8 cellular contexts compared by ENCODE assay signal in the genomic region with DNA sequence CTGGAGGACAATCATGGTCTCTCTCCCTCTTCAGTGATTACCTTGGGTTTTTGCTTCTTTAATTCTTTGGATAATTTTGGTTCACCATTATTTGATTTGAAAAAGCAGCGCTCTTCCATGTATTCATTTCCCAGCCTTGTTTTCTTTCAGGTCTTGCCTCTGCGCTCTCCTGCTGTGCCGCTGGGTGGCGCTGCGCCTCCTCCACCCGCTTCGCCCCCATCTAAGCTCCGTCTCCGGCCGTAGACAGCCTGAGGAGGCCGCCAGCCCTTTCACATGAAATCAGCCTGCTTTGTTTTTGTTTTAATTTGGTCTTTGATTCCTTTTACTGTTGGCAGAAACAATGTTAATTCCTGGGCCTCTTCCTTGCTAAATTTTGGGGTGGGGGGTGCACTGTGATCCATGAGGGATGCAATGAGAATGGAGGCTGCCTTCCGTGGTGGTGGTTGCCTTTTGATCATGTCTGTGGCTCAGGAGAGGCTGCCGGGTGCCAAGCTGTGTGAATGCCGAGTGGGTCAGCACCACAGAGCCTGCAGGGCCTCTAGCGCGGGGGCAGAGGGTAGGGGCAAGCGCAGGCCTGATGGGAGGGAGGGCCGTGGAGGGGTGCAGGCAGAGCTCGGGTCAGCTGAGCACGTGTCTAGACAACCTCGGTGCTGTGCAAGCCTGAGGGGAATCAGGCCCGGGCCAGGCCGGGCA.
DNase-seq lines count a peak whose midpoint lies in the region; ATAC-seq and TF ChIP-seq lines count a peak whose summit lies in the region.

No MANE protein-coding gene starts in this region.

- no peaks in the 10 kb centered on the region for H3K9me3 Mint-ChIP-seq in natural killer cell
- no peaks in the 10 kb centered on the region for H3K9me3 Mint-ChIP-seq in natural killer cell treated with Interleukin-12 subunit alpha and Interleukin-12 subunit beta and Interleukin-15 and Interleukin-18, amount 100 ng/mL, for 72 hours

- intact Hi-C loops in natural killer cell (cut with micrococcal nuclease), result no loop called here
- intact Hi-C loops in body of pancreas (cut with DNase I), result no loop called here

- peak overlapping the region in 1 of 2 donors; percentile 71 for H3K27ac Mint-ChIP-seq in natural killer cell
- H3K27ac Mint-ChIP-seq in natural killer cell treated with Interleukin-12 subunit alpha and Interleukin-12 subunit beta and Interleukin-15 and Interleukin-18, amount 100 ng/mL, for 72 hours, result peak overlapping the region in 1 of 2 donors; percentile 0

- no peak overlapping the region for H3K27ac ChIP-seq in body of pancreas

- peaks cover 14 to 17% of the 10 kb centered on the region in 2 donors for H3K4me1 Mint-ChIP-seq in natural killer cell
- H3K4me1 Mint-ChIP-seq in natural killer cell treated with Interleukin-12 subunit alpha and Interleukin-12 subunit beta and Interleukin-15 and Interleukin-18, amount 100 ng/mL, for 72 hours (ENCODE audit: low read depth in 2 of 2), result peaks cover 0 to 10% of the 10 kb centered on the region in 2 donors

- no peak overlapping the region for H3K4me3 ChIP-seq in body of pancreas

- no peaks in the 10 kb centered on the region for H3K27me3 Mint-ChIP-seq in natural killer cell (ENCODE audit: low read depth in 2 of 2)
- H3K27me3 Mint-ChIP-seq in natural killer cell treated with Interleukin-12 subunit alpha and Interleukin-12 subunit beta and Interleukin-15 and Interleukin-18, amount 100 ng/mL, for 72 hours, result no peaks in the 10 kb centered on the region

- no peak overlapping the region for H3K4me3 Mint-ChIP-seq in natural killer cell
- no peak overlapping the region for H3K4me3 Mint-ChIP-seq in natural killer cell treated with Interleukin-12 subunit alpha and Interleukin-12 subunit beta and Interleukin-15 and Interleukin-18, amount 100 ng/mL, for 72 hours

- H3K4me1 ChIP-seq in body of pancreas, result no peaks in the 10 kb centered on the region

- DNase-seq in natural killer cell (no peak), T-helper 1 cell (peak in 4 of 5 donors; percentile 34 to 51 (median 42)), body of pancreas (peak in 1 of 4 donors; percentile 28), iPS-NIHi11 (ENCODE audit: low spot score) (peak; percentile 93), DMS153 (lab: John Stamatoyannopoulos, UW) (no peak)
- DNase-seq in natural killer cell treated with Interleukin-12 subunit alpha and Interleukin-12 subunit beta and Interleukin-15 and Interleukin-18, amount 100 ng/mL, for 72 hours (ENCODE audit: low spot score), result no peak
- DNase-seq in stimulated activated CD4-positive, alpha-beta T cell treated with anti-CD3 and anti-CD28 coated beads, Interleukin-2, amount 100 ng/mL, for 24 hours, result peak; percentile 51 to 58

- WGBS in body of pancreas, 2 donors, result 68 to 76% methylated on average over 18 to 23 of the region's 23 CpGs

- ATAC-seq in natural killer cell (peak in 1 of 3 donors; percentile 50), body of pancreas (no peak), GM19463 (IDR thresholded peaks at IDR 0.05; ENCODE audit: unreplicated experiment) (no peak)
- no peak for ATAC-seq in natural killer cell treated with Interleukin-12 subunit alpha and Interleukin-12 subunit beta and Interleukin-15 and Interleukin-18, amount 100 ng/mL, for 72 hours

- TF ChIP-seq CTCF in natural killer cell (IDR thresholded peaks at IDR 0.05), result peak; percentile 21
- TF ChIP-seq CTCF in body of pancreas (IDR thresholded peaks at IDR 0.05), result peak; percentile 14 to 66 (median 45)

- H3K27me3 ChIP-seq in body of pancreas, result no peaks in the 10 kb centered on the region

- no peaks in the 10 kb centered on the region for H3K36me3 Mint-ChIP-seq in natural killer cell
- no peaks in the 10 kb centered on the region for H3K36me3 Mint-ChIP-seq in natural killer cell treated with Interleukin-12 subunit alpha and Interleukin-12 subunit beta and Interleukin-15 and Interleukin-18, amount 100 ng/mL, for 72 hours

- TF ChIP-seq POLR2A in body of pancreas (IDR thresholded peaks at IDR 0.05), result no peak

- H3K36me3 ChIP-seq in body of pancreas (replicated peaks in 1 of 2; ENCODE audit: insufficient read depth in 1 of 2, low read depth in 2 of 2), result peaks cover 0 to 28% of the 10 kb centered on the region in 2 donors

- H3K9me3 ChIP-seq in body of pancreas, result no peaks in the 10 kb centered on the region

Comparison
In these comparisons a context has a peak if more than half of its experiments do, and no peak if none do; other contexts are left out.
1. DNase-seq: peak in T-helper 1 cell (4 of 5), iPS-NIHi11 (single experiment) and stimulated activated CD4-positive, alpha-beta T cell treated with anti-CD3 and anti-CD28 coated beads, Interleukin-2, amount 100 ng/mL, for 24 hours (2 of 2); none in natural killer cell (single experiment), natural killer cell treated with Interleukin-12 subunit alpha and Interleukin-12 subunit beta and Interleukin-15 and Interleukin-18, amount 100 ng/mL, for 72 hours (single experiment) and DMS153 (single experiment).